ENCODE assay signal across 24 cellular contexts in genomic region chr5:134088994-134089560, GRCh38. TPM values are rescaled to one million over a fixed set of nuclear protein-coding genes. Genes with fewer than 3 reads are reported as not detected.
DNase-seq lines count a peak whose midpoint lies in the region; ATAC-seq and TF ChIP-seq lines count a peak whose summit lies in the region.
"Had no signal": no experiment of that assay in that cellular context is flagged by ENCODE, and none has a peak within 500 bp of the region (broad histone marks: within the 10 kb centered on the region; RNA-seq: fewer than 3 reads in every experiment).

No MANE protein-coding gene starts in this region.

- no peaks in the 10 kb centered on the region for H3K36me3 ChIP-seq in CD8-positive, alpha-beta memory T cell (ENCODE audit: insufficient read depth, low read length)
- H3K36me3 ChIP-seq in osteoblast (ENCODE audit: insufficient read depth, low read length): no peaks in the 10 kb centered on the region
- no peaks in the 10 kb centered on the region for H3K36me3 ChIP-seq in upper lobe of right lung
- H3K36me3 ChIP-seq: uterus had no signal

- H3K4me1 Mint-ChIP-seq in CD8-positive, alpha-beta memory T cell: peaks cover 69 to 88% (median 81%) of the 10 kb centered on the region in 3 donors
- H3K4me1 Mint-ChIP-seq in activated T-helper 17 cell treated with anti-CD3 and anti-CD28 coated beads, Interleukin-2, amount 50 U/mL, for 72 hours: peaks cover 53% of the 10 kb centered on the region
- H3K4me1 Mint-ChIP-seq in progenitor cell of endocrine pancreas (ENCODE audit: low read depth): peaks cover 1% of the 10 kb centered on the region

- no peak overlapping the region for H3K4me2 ChIP-seq in osteoblast (ENCODE audit: insufficient read depth, low read length)
- H3K4me2 ChIP-seq: PC-9 had no signal

- no peak overlapping the region for H2AFZ ChIP-seq in osteoblast (ENCODE audit: low read length)
- H2AFZ ChIP-seq: PC-9 had no signal

- H3K27me3 ChIP-seq in CD8-positive, alpha-beta memory T cell (ENCODE audit: insufficient read depth, low read length, poor library complexity, severe bottlenecking): no peaks in the 10 kb centered on the region
- H3K27me3 ChIP-seq in osteoblast (ENCODE audit: insufficient read depth, low read length) (no peaks in the 10 kb centered on the region), upper lobe of right lung (no peaks in the 10 kb centered on the region)
- H3K27me3 ChIP-seq: uterus had no signal

- no peaks in the 10 kb centered on the region for H3K9me3 ChIP-seq in CD8-positive, alpha-beta memory T cell (ENCODE audit: low read length)
- H3K9me3 ChIP-seq in osteoblast (ENCODE audit: low read depth, low read length): no peaks in the 10 kb centered on the region
- no peaks in the 10 kb centered on the region for H3K9me3 ChIP-seq in upper lobe of right lung
- H3K9me3 ChIP-seq: uterus had no signal

- DNase-seq in activated CD8-positive, alpha-beta memory T cell treated with anti-CD3 and anti-CD28 coated beads for 24 hours: peak; percentile 64
- no peak for DNase-seq in activated CD8-positive, alpha-beta memory T cell treated with anti-CD3 and anti-CD28 coated beads, Interleukin-2, amount 50 U/mL, for 48 hours
- no peak for DNase-seq in CD8-positive, alpha-beta memory T cell
- DNase-seq in osteoblast (ENCODE audit: insufficient read length, low spot score, missing footprints): peak; percentile 60
- DNase-seq in progenitor cell of endocrine pancreas (ENCODE audit: low spot score, unreplicated experiment): no peak
- DNase-seq in upper lobe of right lung: no peak
- DNase-seq: activated CD4-positive, alpha-beta memory T cell treated with anti-CD3 and anti-CD28 coated beads for 36 hours; activated T-cell treated with anti-CD3 and anti-CD28 coated beads, Interleukin-2, amount 50 U/mL, for 1 hour; anterior cingulate cortex; central memory CD4-positive, alpha-beta T cell; DMS79; Karpas-422; naive B cell; NCI-H187 treated with DMSO at 0.1 percent for 48 hours; NCI-H2227 treated with DMSO at 0.1 percent for 48 hours; PC-9; SIG-M5; substantia nigra; uterus had no signal

- H3K4me3 Mint-ChIP-seq in CD8-positive, alpha-beta memory T cell: peak overlapping the region in 1 of 7 donors; percentile 70
- H3K4me3 Mint-ChIP-seq in activated T-helper 17 cell treated with anti-CD3 and anti-CD28 coated beads, Interleukin-2, amount 50 U/mL, for 72 hours: peak overlapping the region; percentile 18
- H3K4me3 Mint-ChIP-seq in progenitor cell of endocrine pancreas (ENCODE audit: low read depth): no peak overlapping the region
- H3K4me3 Mint-ChIP-seq: activated CD4-positive, alpha-beta memory T cell treated with anti-CD3 and anti-CD28 coated beads for 36 hours had no signal

- H3K36me3 Mint-ChIP-seq in CD8-positive, alpha-beta memory T cell: peaks cover 0 to 4% (median 4%) of the 10 kb centered on the region in 3 donors
- no peaks in the 10 kb centered on the region for H3K36me3 Mint-ChIP-seq in activated T-helper 17 cell treated with anti-CD3 and anti-CD28 coated beads, Interleukin-2, amount 50 U/mL, for 72 hours (ENCODE audit: low read depth)
- H3K36me3 Mint-ChIP-seq in progenitor cell of endocrine pancreas (ENCODE audit: insufficient read depth): no peaks in the 10 kb centered on the region
- H3K36me3 Mint-ChIP-seq: naive B cell had no signal

- H3K79me2 ChIP-seq in osteoblast (ENCODE audit: insufficient read depth, low read length): no peaks in the 10 kb centered on the region

- H3K27ac ChIP-seq in CD8-positive, alpha-beta memory T cell (ENCODE audit: low read depth, low read length): no peak overlapping the region
- H3K27ac ChIP-seq in osteoblast (ENCODE audit: low read depth, low read length) (no peak overlapping the region), upper lobe of right lung (no peak overlapping the region)
- H3K27ac ChIP-seq: PC-9, uterus, VCaP had no signal

- H3K4me3 ChIP-seq in CD8-positive, alpha-beta memory T cell (ENCODE audit: low read length): peak overlapping the region; percentile 29
- H3K4me3 ChIP-seq in osteoblast (ENCODE audit: insufficient read depth, low read length) (no peak overlapping the region), upper lobe of right lung (no peak overlapping the region)
- H3K4me3 ChIP-seq: GM12878, PC-9, uterus had no signal

- CTCF ChIA-PET in CD8-positive, alpha-beta memory T cell (lab: Charles Lee): interaction anchor here (0.7 to 1.6 kb wide), 3 partner anchors 12 to 63 kb away, joined by 3 to 6 read pairs (median 5); no protein-coding TSS in a partner anchor

- peaks cover 91% of the 10 kb centered on the region for H3K4me1 ChIP-seq in CD8-positive, alpha-beta memory T cell (ENCODE audit: insufficient read depth, low read length)
- peaks cover 14% of the 10 kb centered on the region for H3K4me1 ChIP-seq in osteoblast (ENCODE audit: insufficient read depth, low read length)
- no peaks in the 10 kb centered on the region for H3K4me1 ChIP-seq in upper lobe of right lung
- H3K4me1 ChIP-seq: uterus had no signal

- POLR2A ChIA-PET in CD8-positive, alpha-beta memory T cell (lab: Charles Lee): interaction anchor here (0.9 to 3.5 kb wide), 3 partner anchors 12 to 29 kb away, joined by 3 to 15 read pairs (median 4); no protein-coding TSS in a partner anchor

- H3K27me3 Mint-ChIP-seq in CD8-positive, alpha-beta memory T cell: peaks cover 0 to 1% of the 10 kb centered on the region in 2 donors
- H3K27me3 Mint-ChIP-seq in activated T-helper 17 cell treated with anti-CD3 and anti-CD28 coated beads, Interleukin-2, amount 50 U/mL, for 72 hours: no peaks in the 10 kb centered on the region
- peaks cover 10% of the 10 kb centered on the region for H3K27me3 Mint-ChIP-seq in progenitor cell of endocrine pancreas
- H3K27me3 Mint-ChIP-seq: naive B cell had no signal

- TF ChIP-seq CTCF in osteoblast (IDR thresholded peaks at IDR 0.05; ENCODE audit: extremely low read depth, low read depth, low read length) (no peak), progenitor cell of endocrine pancreas (IDR thresholded peaks at IDR 0.05; ENCODE audit: unreplicated experiment) (no peak), upper lobe of right lung (IDR thresholded peaks at IDR 0.05) (no peak)

- no peaks in the 10 kb centered on the region for H4K20me1 ChIP-seq in osteoblast (ENCODE audit: insufficient read depth, low read length)

- H3K27ac Mint-ChIP-seq in CD8-positive, alpha-beta memory T cell: peak overlapping the region in 5 of 8 donors; percentile 13 to 89 (median 70)
- H3K27ac Mint-ChIP-seq in activated T-helper 17 cell treated with anti-CD3 and anti-CD28 coated beads, Interleukin-2, amount 50 U/mL, for 72 hours: no peak overlapping the region
- H3K27ac Mint-ChIP-seq in progenitor cell of endocrine pancreas: no peak overlapping the region

- intact Hi-C loops in upper lobe of right lung (cut with DNase I): no loop called here

- H3K9me3 Mint-ChIP-seq in CD8-positive, alpha-beta memory T cell: no peaks in the 10 kb centered on the region
- no peaks in the 10 kb centered on the region for H3K9me3 Mint-ChIP-seq in activated T-helper 17 cell treated with anti-CD3 and anti-CD28 coated beads, Interleukin-2, amount 50 U/mL, for 72 hours
- H3K9me3 Mint-ChIP-seq in progenitor cell of endocrine pancreas (ENCODE audit: low read depth): no peaks in the 10 kb centered on the region
- H3K9me3 Mint-ChIP-seq: activated CD4-positive, alpha-beta memory T cell treated with anti-CD3 and anti-CD28 coated beads for 36 hours; naive B cell had no signal

- no peak for ATAC-seq in activated T-helper 17 cell treated with anti-CD3 and anti-CD28 coated beads, Interleukin-2, amount 50 U/mL, for 72 hours (replicated peaks)
- ATAC-seq in GM19351 (IDR thresholded peaks at IDR 0.05; ENCODE audit: unreplicated experiment) (no peak), upper lobe of right lung (no peak)
- ATAC-seq: left lobe of liver had no signal

RNA-seq across cellular contexts. Expression of gene TCF7, which starts 25.4 kb away (rescaled TPM):
- total RNA-seq in CD8-positive, alpha-beta memory T cell: 10 to 100 TPM; 85.2 to 89.7 TPM
- polyA plus RNA-seq in CD8-positive, alpha-beta memory T cell: 344 TPM
- total RNA-seq in activated T-helper 17 cell treated with anti-CD3 and anti-CD28 coated beads, Interleukin-2, amount 50 U/mL, for 72 hours: 10 to 100 TPM in 1 of 2 donors, 1 to 10 TPM in 1; 5.9 to 42.2 TPM
- total RNA-seq in osteoblast (2.9 and 3.3 TPM in 2 replicates), progenitor cell of endocrine pancreas (14.4 and 16.6 TPM in 2 replicates), upper lobe of right lung (7.0 TPM)

Comparison
In these comparisons a context has a peak if more than half of its experiments do, and no peak if none do; other contexts are left out.
1. DNase-seq: peak in activated CD8-positive, alpha-beta memory T cell treated with anti-CD3 and anti-CD28 coated beads for 24 hours (single experiment) and osteoblast (single experiment); none in activated CD8-positive, alpha-beta memory T cell treated with anti-CD3 and anti-CD28 coated beads, Interleukin-2, amount 50 U/mL, for 48 hours (single experiment), CD8-positive, alpha-beta memory T cell (0 of 5), progenitor cell of endocrine pancreas (single experiment) and upper lobe of right lung (single experiment).
2. H3K27ac Mint-ChIP-seq: peak in CD8-positive, alpha-beta memory T cell (5 of 8); none in activated T-helper 17 cell treated with anti-CD3 and anti-CD28 coated beads, Interleukin-2, amount 50 U/mL, for 72 hours (single experiment) and progenitor cell of endocrine pancreas (single experiment).